ENCODE assay signal across 24 cellular contexts in the genomic region with DNA sequence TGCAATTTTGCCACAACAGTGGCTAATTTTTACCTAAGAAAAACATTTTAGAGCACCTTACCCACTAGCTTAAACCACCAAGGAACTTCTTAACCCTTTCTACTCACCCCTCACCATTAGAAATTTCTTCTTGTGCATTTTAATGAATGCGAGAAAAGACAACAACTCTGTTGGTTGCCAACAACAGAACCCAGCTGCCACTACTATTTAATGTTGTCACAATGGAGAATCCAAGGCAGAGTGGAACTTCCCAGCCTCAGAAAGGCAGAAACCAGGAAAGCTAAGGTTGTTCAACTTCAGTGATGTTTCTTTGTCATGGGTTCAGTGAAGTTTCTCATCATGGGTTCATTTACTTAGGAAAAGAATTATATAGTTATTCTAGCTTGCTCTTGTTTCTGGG.
"Had no signal": no experiment of that assay in that cellular context is flagged by ENCODE, and none has a peak within 500 bp of the region (broad histone marks: within the 10 kb centered on the region; RNA-seq: fewer than 3 reads in every experiment).

No MANE protein-coding gene starts in this region.

- ATAC-seq: gastrocnemius medialis; heart right ventricle; left colon; left ventricle myocardium superior; sciatic nerve; stimulated activated naive B cell treated with anti-CD40 and anti-IgM and Interleukin-4, amounts not matched to agents 10 μg/mL and 1 μg/mL and 100 μg/mL, for 72 hours; stimulated activated naive CD8-positive, alpha-beta T cell treated with anti-CD3 and anti-CD28 coated beads, Interleukin-15, amount 100 ng/mL, for 72 hours; upper lobe of right lung had no signal

- H3K27me3 Mint-ChIP-seq: naive B cell; stimulated activated naive B cell treated with anti-CD40 and anti-IgM and Interleukin-4, amounts not matched to agents 10 μg/mL and 1 μg/mL and 100 μg/mL, for 72 hours; stimulated activated naive CD8-positive, alpha-beta T cell treated with anti-CD3 and anti-CD28 coated beads, Interleukin-15, amount 100 ng/mL, for 72 hours had no signal

- H3K4me3 Mint-ChIP-seq: naive B cell; nephron; stimulated activated naive B cell treated with anti-CD40 and anti-IgM and Interleukin-4, amounts not matched to agents 10 μg/mL and 1 μg/mL and 100 μg/mL, for 72 hours; stimulated activated naive CD8-positive, alpha-beta T cell treated with anti-CD3 and anti-CD28 coated beads, Interleukin-15, amount 100 ng/mL, for 72 hours had no signal

- H3K27me3 ChIP-seq: colonic mucosa, esophagus muscularis mucosa, gastrocnemius medialis, heart right ventricle, neutrophil, spleen, testis, tibial nerve, upper lobe of right lung, vagina had no signal

- H3K4me1 ChIP-seq: colonic mucosa, esophagus muscularis mucosa, gastrocnemius medialis, heart right ventricle, spleen, testis, tibial nerve, upper lobe of right lung, vagina had no signal

- H3K36me3 Mint-ChIP-seq: naive B cell; stimulated activated naive B cell treated with anti-CD40 and anti-IgM and Interleukin-4, amounts not matched to agents 10 μg/mL and 1 μg/mL and 100 μg/mL, for 72 hours had no signal

- H3K4me1 Mint-ChIP-seq: naive B cell; nephron; stimulated activated naive B cell treated with anti-CD40 and anti-IgM and Interleukin-4, amounts not matched to agents 10 μg/mL and 1 μg/mL and 100 μg/mL, for 72 hours; stimulated activated naive CD8-positive, alpha-beta T cell treated with anti-CD3 and anti-CD28 coated beads, Interleukin-15, amount 100 ng/mL, for 72 hours had no signal

- H3K4me3 ChIP-seq: colonic mucosa, esophagus muscularis mucosa, gastrocnemius medialis, heart right ventricle, lung, spleen, testis, tibial nerve, upper lobe of right lung, vagina had no signal

- H3K9me3 Mint-ChIP-seq: nephron; stimulated activated naive B cell treated with anti-CD40 and anti-IgM and Interleukin-4, amounts not matched to agents 10 μg/mL and 1 μg/mL and 100 μg/mL, for 72 hours had no signal

- DNase-seq: colonic mucosa; effector memory CD4-positive, alpha-beta T cell; gastrocnemius medialis; heart right ventricle; left colon; left ventricle myocardium superior; mesenchymal stem cell; naive B cell; spleen; stimulated activated CD4-positive, alpha-beta T cell treated with anti-CD3 and anti-CD28 coated beads, Interleukin-15, amount 100 ng/mL, for 24 hours; stimulated activated CD4-positive, alpha-beta T cell treated with anti-CD3 and anti-CD28 coated beads, Interleukin-1b, Interleukin-23, amount 100 ng/mL, for 48 hours; stimulated activated CD4-positive, alpha-beta T cell treated with anti-CD3 and anti-CD28 coated beads, Interleukin-4, amount 100 ng/mL, for 24 hours; stimulated activated naive B cell treated with anti-CD40 and anti-IgM and Interleukin-4, amounts not matched to agents 10 μg/mL and 1 μg/mL and 100 μg/mL, for 72 hours; stimulated activated naive CD8-positive, alpha-beta T cell treated with anti-CD3 and anti-CD28 coated beads, Interleukin-15, amount 100 ng/mL, for 72 hours; testis; upper lobe of right lung had no signal

- H3K9me3 ChIP-seq: colonic mucosa, esophagus muscularis mucosa, gastrocnemius medialis, heart right ventricle, neutrophil, spleen, testis, tibial nerve, upper lobe of right lung, vagina had no signal

- H3K36me3 ChIP-seq: colonic mucosa, esophagus muscularis mucosa, gastrocnemius medialis, heart right ventricle, neutrophil, spleen, tibial nerve, upper lobe of right lung, vagina had no signal

- H3K27ac ChIP-seq: colonic mucosa, epithelial cell of prostate, esophagus muscularis mucosa, gastrocnemius medialis, heart right ventricle, neutrophil, spleen, testis, tibial nerve, upper lobe of right lung, vagina had no signal

- H3K27ac Mint-ChIP-seq: naive B cell; nephron; stimulated activated naive B cell treated with anti-CD40 and anti-IgM and Interleukin-4, amounts not matched to agents 10 μg/mL and 1 μg/mL and 100 μg/mL, for 72 hours; stimulated activated naive CD8-positive, alpha-beta T cell treated with anti-CD3 and anti-CD28 coated beads, Interleukin-15, amount 100 ng/mL, for 72 hours had no signal
